In the genomic region with DNA sequence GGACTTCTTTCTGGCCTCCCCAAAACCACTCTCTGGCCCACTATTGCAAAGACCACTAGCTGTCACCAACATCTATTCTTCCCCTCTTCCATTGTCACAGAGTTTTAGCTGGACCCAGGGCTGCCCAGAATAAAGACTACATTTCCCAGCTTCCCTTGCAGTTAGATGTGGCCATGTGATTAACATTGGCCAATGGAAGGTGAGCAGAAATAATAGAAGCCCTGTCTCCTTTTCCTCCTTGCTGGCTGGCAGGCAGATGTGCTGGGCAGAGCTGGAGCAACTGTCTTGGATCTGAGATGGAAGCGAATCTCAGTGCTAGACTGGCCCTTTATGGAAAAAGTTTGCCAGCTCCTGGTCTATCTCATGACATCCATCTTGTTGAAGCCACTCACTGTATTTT, we compare ENCODE assay signal across 8 cellular contexts.
A peak's percentile ranks its signal among the peaks of the same experiment; 100 is the strongest.
DNase-seq lines count a peak whose midpoint lies in the region; ATAC-seq and TF ChIP-seq lines count a peak whose summit lies in the region.

No MANE protein-coding gene starts in this region.

- DNase-seq in D341Med (ENCODE audit: low spot score) (peak; percentile 59), HPDE6-E6E7 (ENCODE audit: extremely low spot score) (peak; percentile 53), RWPE1 (ENCODE audit: low spot score) (peak; percentile 61), left cardiac atrium (no peak), T-cell (no peak), 8988T (no peak)

- no peak overlapping the region for H3K27ac Mint-ChIP-seq in T-cell

- H3K36me3 Mint-ChIP-seq in T-cell, result no peaks in the 10 kb centered on the region

- H3K27ac ChIP-seq in RWPE1, result no peak overlapping the region

- no peak overlapping the region for H3K4me3 Mint-ChIP-seq in T-cell

- TF ChIP-seq CTCF in RWPE1 (conservative IDR thresholded peaks at IDR 0.05; ENCODE audit: low read depth), result no peak

- POLR2A ChIA-PET in RWPE1 (lab: Yijun Ruan, JAX; ENCODE audit: low non-redundant PET), result no interaction called here
- POLR2A ChIA-PET in T-cell (lab: Charles Lee), result no interaction called here

- H3K9me3 Mint-ChIP-seq in T-cell, result peaks cover 0 to 4% (median 0%) of the 10 kb centered on the region in 3 donors

- intact Hi-C loops in left cardiac atrium (cut with DNase I), result loop anchor here in 1 of 2 donors (10.0 kb wide), 1 partner anchor 99 kb away; the partner anchor contains the start of gene KCNB1

- peaks cover 51 to 55% of the 10 kb centered on the region in 2 donors for H3K27me3 Mint-ChIP-seq in T-cell

- H3K4me1 Mint-ChIP-seq in T-cell, result no peaks in the 10 kb centered on the region

- CTCF ChIA-PET in RWPE1 (lab: Yijun Ruan, JAX), result interaction anchor here (0.5 to 3.0 kb wide), 8 partner anchors 8 to 442 kb away, joined by 3 to 15 read pairs (median 3); no protein-coding TSS in a partner anchor
- CTCF ChIA-PET in T-cell (lab: Charles Lee), result no interaction called here

- peak; percentile 50 to 59 for ATAC-seq in left cardiac atrium
- no peak for ATAC-seq in GM18870 (IDR thresholded peaks at IDR 0.05; ENCODE audit: unreplicated experiment)
- no peak for ATAC-seq in GM19455 (IDR thresholded peaks at IDR 0.05; ENCODE audit: unreplicated experiment)
- no peak for ATAC-seq in T-cell (replicated peaks in 1 of 4)

Comparison
In these comparisons a context has a peak if more than half of its experiments do, and no peak if none do; other contexts are left out.
1. DNase-seq: peak in D341Med (single experiment), HPDE6-E6E7 (single experiment) and RWPE1 (single experiment); none in left cardiac atrium (single experiment), T-cell (0 of 34) and 8988T (single experiment).
2. ATAC-seq: peak in left cardiac atrium (2 of 2); none in GM18870 (single experiment), GM19455 (single experiment) and T-cell (0 of 4).